32 cellular contexts compared by ENCODE assay signal in the genomic region with DNA sequence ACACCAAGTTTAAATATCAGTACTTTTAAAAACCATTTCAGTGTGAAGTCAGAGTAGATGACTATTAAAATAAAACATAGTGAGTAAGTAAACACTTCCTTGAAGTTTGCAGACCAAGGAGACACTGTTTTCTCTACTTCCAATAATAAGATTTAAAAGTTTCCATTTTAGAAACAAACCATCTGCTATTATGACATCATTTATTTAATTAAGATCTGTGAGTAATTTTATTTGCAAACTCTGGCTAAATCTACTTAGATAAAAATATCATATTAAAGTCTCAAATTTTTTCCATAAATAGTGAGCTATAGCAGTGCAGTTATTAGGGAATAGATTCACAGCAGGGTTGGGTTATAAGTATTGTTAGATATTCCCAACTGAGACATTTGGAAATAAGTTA.
"Had no signal": no experiment of that assay in that cellular context is flagged by ENCODE, and none has a peak within 500 bp of the region (broad histone marks: within the 10 kb centered on the region; RNA-seq: fewer than 3 reads in every experiment).

No MANE protein-coding gene starts in this region.

- H3K79me2 ChIP-seq: parathyroid adenoma had no signal

- DNase-seq: naive thymus-derived CD8-positive, alpha-beta T cell; nephron progenitor cell; nucleus accumbens; posterior cingulate gyrus; psoas muscle; right cardiac atrium; spleen; stimulated activated CD4-positive, alpha-beta T cell treated with anti-CD3 and anti-CD28 coated beads, Interleukin-12 subunit alpha, Interleukin-12 subunit beta, amount 100 ng/mL, for 4 hours; stimulated activated CD4-positive, alpha-beta T cell treated with anti-CD3 and anti-CD28 coated beads, Interleukin-1b, Interleukin-23, amount 100 ng/mL, for 48 hours; stimulated activated CD4-positive, alpha-beta T cell treated with anti-CD3 and anti-CD28 coated beads, Interleukin-4, amount 100 ng/mL, for 1 hour; stimulated activated CD4-positive, alpha-beta T cell treated with anti-CD3 and anti-CD28 coated beads, Interleukin-4, amount 100 ng/mL, for 4 hours; stimulated activated CD8-positive, alpha-beta memory T cell treated with anti-CD3 and anti-CD28 coated beads, Interleukin-4, amount 100 ng/mL, for 48 hours; stimulated activated naive CD4-positive, alpha-beta T cell; stimulated activated naive CD8-positive, alpha-beta T cell treated with anti-CD3 and anti-CD28 coated beads, Interleukin-15, amount 100 ng/mL, for 72 hours; stimulated activated naive CD8-positive, alpha-beta T cell treated with anti-CD3 and anti-CD28 coated beads, Interleukin-15, Interleukin-2, amounts not matched to agents 100 U/mL and 50 U/mL, for 24 hours; substantia nigra; testis; tibial artery; transverse colon; upper lobe of right lung; uterus had no signal

- H3K9me3 ChIP-seq: neutrophil, psoas muscle, suprapubic skin, testis, tibial artery, upper lobe of right lung, uterus had no signal

- H3K27me3 Mint-ChIP-seq: naive thymus-derived CD8-positive, alpha-beta T cell; natural killer cell treated with Interleukin-12 subunit alpha and Interleukin-12 subunit beta and Interleukin-15 and Interleukin-18, amount 100 ng/mL, for 72 hours; progenitor cell of endocrine pancreas; stimulated activated memory B cell treated with anti-CD40 and anti-IgM and Interleukin-4, amounts not matched to agents 10 μg/mL and 1 μg/mL and 100 μg/mL, for 72 hours; stimulated activated naive CD8-positive, alpha-beta T cell treated with anti-CD3 and anti-CD28 coated beads, Interleukin-15, amount 100 ng/mL, for 72 hours; type B pancreatic cell had no signal

- H3K4me2 ChIP-seq: smooth muscle cell had no signal

- ATAC-seq: naive thymus-derived CD8-positive, alpha-beta T cell; natural killer cell treated with Interleukin-12 subunit alpha and Interleukin-12 subunit beta and Interleukin-15 and Interleukin-18, amount 100 ng/mL, for 72 hours; psoas muscle; right cardiac atrium; sciatic nerve; stimulated activated memory B cell treated with anti-CD40 and anti-IgM and Interleukin-4, amounts not matched to agents 10 μg/mL and 1 μg/mL and 100 μg/mL, for 72 hours; stimulated activated naive CD8-positive, alpha-beta T cell treated with anti-CD3 and anti-CD28 coated beads, Interleukin-15, amount 100 ng/mL, for 72 hours; stimulated activated naive CD8-positive, alpha-beta T cell treated with anti-CD3 and anti-CD28 coated beads, Interleukin-15, Interleukin-2, amounts not matched to agents 100 U/mL and 50 U/mL, for 24 hours; upper lobe of right lung had no signal

- H3K9me3 Mint-ChIP-seq: stimulated activated memory B cell treated with anti-CD40 and anti-IgM and Interleukin-4, amounts not matched to agents 10 μg/mL and 1 μg/mL and 100 μg/mL, for 72 hours had no signal

- H3K4me1 Mint-ChIP-seq: naive thymus-derived CD8-positive, alpha-beta T cell; nephron progenitor cell; stimulated activated memory B cell treated with anti-CD40 and anti-IgM and Interleukin-4, amounts not matched to agents 10 μg/mL and 1 μg/mL and 100 μg/mL, for 72 hours; stimulated activated naive CD8-positive, alpha-beta T cell treated with anti-CD3 and anti-CD28 coated beads, Interleukin-15, amount 100 ng/mL, for 72 hours had no signal

- H3K27ac Mint-ChIP-seq: naive thymus-derived CD8-positive, alpha-beta T cell; natural killer cell treated with Interleukin-12 subunit alpha and Interleukin-12 subunit beta and Interleukin-15 and Interleukin-18, amount 100 ng/mL, for 72 hours; nephron progenitor cell; progenitor cell of endocrine pancreas; stimulated activated memory B cell treated with anti-CD40 and anti-IgM and Interleukin-4, amounts not matched to agents 10 μg/mL and 1 μg/mL and 100 μg/mL, for 72 hours; stimulated activated naive CD8-positive, alpha-beta T cell treated with anti-CD3 and anti-CD28 coated beads, Interleukin-15, amount 100 ng/mL, for 72 hours; type B pancreatic cell had no signal

- H3K4me3 ChIP-seq: psoas muscle, skin epidermis, smooth muscle cell, spleen, suprapubic skin, testis, tibial artery, transverse colon, upper lobe of right lung, uterus had no signal

- H3K4me1 ChIP-seq: parathyroid adenoma, psoas muscle, spleen, suprapubic skin, testis, tibial artery, transverse colon, upper lobe of right lung, uterus had no signal

- H3K4me3 Mint-ChIP-seq: naive thymus-derived CD8-positive, alpha-beta T cell; natural killer cell treated with Interleukin-12 subunit alpha and Interleukin-12 subunit beta and Interleukin-15 and Interleukin-18, amount 100 ng/mL, for 72 hours; nephron progenitor cell; neural crest cell; stimulated activated memory B cell treated with anti-CD40 and anti-IgM and Interleukin-4, amounts not matched to agents 10 μg/mL and 1 μg/mL and 100 μg/mL, for 72 hours; stimulated activated naive CD8-positive, alpha-beta T cell treated with anti-CD3 and anti-CD28 coated beads, Interleukin-15, amount 100 ng/mL, for 72 hours; type B pancreatic cell had no signal

- H2AFZ ChIP-seq: parathyroid adenoma had no signal

- H3K36me3 ChIP-seq: neutrophil, spleen, suprapubic skin, tibial artery, transverse colon, upper lobe of right lung, uterus had no signal

- H3K27me3 ChIP-seq: neutrophil, spleen, suprapubic skin, testis, tibial artery, transverse colon, upper lobe of right lung, uterus had no signal

- H3K9ac ChIP-seq: parathyroid adenoma had no signal

- H3K27ac ChIP-seq: neutrophil, parathyroid adenoma, psoas muscle, skin epidermis, spleen, suprapubic skin, testis, tibial artery, transverse colon, upper lobe of right lung, uterus had no signal

- H3K36me3 Mint-ChIP-seq: naive thymus-derived CD8-positive, alpha-beta T cell; natural killer cell treated with Interleukin-12 subunit alpha and Interleukin-12 subunit beta and Interleukin-15 and Interleukin-18, amount 100 ng/mL, for 72 hours; stimulated activated memory B cell treated with anti-CD40 and anti-IgM and Interleukin-4, amounts not matched to agents 10 μg/mL and 1 μg/mL and 100 μg/mL, for 72 hours had no signal
